In genomic region chr12:92096346-92097136, GRCh38 we compare ENCODE assay signal across 1 cellular context.
TF ChIP-seq lines count a peak whose summit lies in the region.

No MANE protein-coding gene starts in this region.

TF ChIP-seq in IMR-90, 13 proteins besides CTCF, POLR2A, EP300 and RAD21:
- no peak for TF ChIP-seq USF2 (IDR thresholded peaks at IDR 0.05; ENCODE audit: low read depth, low read length)
- TF ChIP-seq CEBPB (IDR thresholded peaks at IDR 0.05; ENCODE audit: low read depth, low read length), result no peak
- TF ChIP-seq MAZ (IDR thresholded peaks at IDR 0.05; ENCODE audit: borderline replicate concordance, low read depth, low read length), result no peak
- TF ChIP-seq, protein P1, sequence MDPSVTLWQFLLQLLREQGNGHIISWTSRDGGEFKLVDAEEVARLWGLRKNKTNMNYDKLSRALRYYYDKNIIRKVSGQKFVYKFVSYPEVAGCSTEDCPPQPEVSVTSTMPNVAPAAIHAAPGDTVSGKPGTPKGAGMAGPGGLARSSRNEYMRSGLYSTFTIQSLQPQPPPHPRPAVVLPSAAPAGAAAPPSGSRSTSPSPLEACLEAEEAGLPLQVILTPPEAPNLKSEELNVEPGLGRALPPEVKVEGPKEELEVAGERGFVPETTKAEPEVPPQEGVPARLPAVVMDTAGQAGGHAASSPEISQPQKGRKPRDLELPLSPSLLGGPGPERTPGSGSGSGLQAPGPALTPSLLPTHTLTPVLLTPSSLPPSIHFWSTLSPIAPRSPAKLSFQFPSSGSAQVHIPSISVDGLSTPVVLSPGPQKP (IDR thresholded peaks at IDR 0.05; ENCODE audit: borderline replicate concordance, low read depth, low read length), result no peak
- TF ChIP-seq NFE2L2 (IDR thresholded peaks at IDR 0.05; ENCODE audit: low read depth, low read length), result no peak
- TF ChIP-seq RCOR1 (IDR thresholded peaks at IDR 0.05; ENCODE audit: insufficient replicate concordance, low read length), result no peak
